ENCODE assay signal across 21 cellular contexts in genomic region chr1:110620686-110621085, GRCh38. TPM values are rescaled to one million over a fixed set of nuclear protein-coding genes. Genes with fewer than 3 reads are reported as not detected.
DNase-seq lines count a peak whose midpoint lies in the region; ATAC-seq and TF ChIP-seq lines count a peak whose summit lies in the region.
"Had no signal": no experiment of that assay in that cellular context is flagged by ENCODE, and none has a peak within 500 bp of the region (broad histone marks: within the 10 kb centered on the region; RNA-seq: fewer than 3 reads in every experiment).

No MANE protein-coding gene starts in this region.

- H3K9me3 Mint-ChIP-seq in activated CD4-positive, alpha-beta T cell treated with anti-CD3 and anti-CD28 coated beads, Interleukin-2, amount 10 ng/mL, durations not matched to agents 7 days and 5 days, result peaks cover 10% of the 10 kb centered on the region
- H3K9me3 Mint-ChIP-seq in stimulated activated effector memory CD8-positive, alpha-beta T cell treated with anti-CD3 and anti-CD28 coated beads, Interleukin-12 subunit alpha, Interleukin-12 subunit beta, amount 100 ng/mL, for 72 hours, result no peaks in the 10 kb centered on the region
- H3K9me3 Mint-ChIP-seq: H9, nephron had no signal

- no peaks in the 10 kb centered on the region for H3K27me3 Mint-ChIP-seq in activated CD4-positive, alpha-beta T cell treated with anti-CD3 and anti-CD28 coated beads, Interleukin-2, amount 10 ng/mL, durations not matched to agents 7 days and 5 days

- H3K4me1 Mint-ChIP-seq in activated CD4-positive, alpha-beta T cell treated with anti-CD3 and anti-CD28 coated beads, Interleukin-2, amount 10 ng/mL, durations not matched to agents 7 days and 5 days, result peaks cover 54% of the 10 kb centered on the region
- peaks cover 31% of the 10 kb centered on the region for H3K4me1 Mint-ChIP-seq in stimulated activated effector memory CD8-positive, alpha-beta T cell treated with anti-CD3 and anti-CD28 coated beads, Interleukin-12 subunit alpha, Interleukin-12 subunit beta, amount 100 ng/mL, for 72 hours

- peaks cover 32% of the 10 kb centered on the region for H3K36me3 Mint-ChIP-seq in activated CD4-positive, alpha-beta T cell treated with anti-CD3 and anti-CD28 coated beads, Interleukin-2, amount 10 ng/mL, durations not matched to agents 7 days and 5 days (ENCODE audit: low read depth)
- H3K36me3 Mint-ChIP-seq in stimulated activated effector memory CD8-positive, alpha-beta T cell treated with anti-CD3 and anti-CD28 coated beads, Interleukin-12 subunit alpha, Interleukin-12 subunit beta, amount 100 ng/mL, for 72 hours, result peaks cover 11% of the 10 kb centered on the region

- no peaks in the 10 kb centered on the region for H3K4me1 ChIP-seq in HEK293 (ENCODE audit: control insufficient read depth, insufficient read depth, low read length)
- H3K4me1 ChIP-seq: psoas muscle had no signal

- POLR2A ChIA-PET in activated CD4-positive, alpha-beta T cell treated with anti-CD3 and anti-CD28 coated beads, Interleukin-2, amount 10 ng/mL, durations not matched to agents 7 days and 5 days (lab: Charles Lee), result interaction anchor here (2.0 kb wide), 1 partner anchor 52 kb away, joined by 11 read pairs; no protein-coding TSS in a partner anchor
- POLR2A ChIA-PET in HEK293 (lab: Yijun Ruan, JAX), result no interaction called here

- no peak overlapping the region for H3K4me3 ChIP-seq in HEK293 (ENCODE audit: low read depth, low read length)
- H3K4me3 ChIP-seq: esophagus squamous epithelium, lung, psoas muscle had no signal

- intact Hi-C loops in left ventricle myocardium superior (cut with micrococcal nuclease), result no loop called here

- ATAC-seq in stimulated activated effector memory CD8-positive, alpha-beta T cell treated with anti-CD3 and anti-CD28 coated beads, Interleukin-12 subunit alpha, Interleukin-12 subunit beta, amount 100 ng/mL, for 72 hours, result no peak
- ATAC-seq in left ventricle myocardium superior (no peak), GM21529 (IDR thresholded peaks at IDR 0.05; ENCODE audit: unreplicated experiment) (no peak)
- ATAC-seq: psoas muscle, SK-N-SH treated with all-trans-retinoic acid at 6 μM for 48 hours had no signal

- CTCF ChIA-PET in activated CD4-positive, alpha-beta T cell treated with anti-CD3 and anti-CD28 coated beads, Interleukin-2, amount 10 ng/mL, durations not matched to agents 7 days and 5 days (lab: Charles Lee), result interaction anchor here (0.7 to 5.6 kb wide), 9 partner anchors 15 to 166 kb away, joined by 3 to 77 read pairs (median 9); partner anchors contain the start of gene KCNA3
- CTCF ChIA-PET in HEK293 (lab: Yijun Ruan, JAX), result interaction anchor here (0.6 to 8.5 kb wide), 12 partner anchors 8 to 459 kb away, joined by 3 to 159 read pairs (median 12); partner anchors contain the start of genes KCNA10 and KCNA2

- no peaks in the 10 kb centered on the region for H3K9me3 ChIP-seq in HEK293 (ENCODE audit: control insufficient read depth, insufficient read depth, low read depth, low read length)
- H3K9me3 ChIP-seq: esophagus squamous epithelium, psoas muscle, spleen had no signal

- no peak for TF ChIP-seq CTCF in HEK293 (tag by site-specific recombination; IDR thresholded peaks at IDR 0.05)

- no peaks in the 10 kb centered on the region for H3K36me3 ChIP-seq in HEK293 (ENCODE audit: control insufficient read depth in 2 of 2, insufficient read depth in 1 of 2, low read length in 2 of 2)
- H3K36me3 ChIP-seq: esophagus squamous epithelium, spleen had no signal

- H3K27ac Mint-ChIP-seq in activated CD4-positive, alpha-beta T cell treated with anti-CD3 and anti-CD28 coated beads, Interleukin-2, amount 10 ng/mL, durations not matched to agents 7 days and 5 days, result peak overlapping the region; percentile 97
- H3K27ac Mint-ChIP-seq in stimulated activated effector memory CD8-positive, alpha-beta T cell treated with anti-CD3 and anti-CD28 coated beads, Interleukin-12 subunit alpha, Interleukin-12 subunit beta, amount 100 ng/mL, for 72 hours, result peak overlapping the region; percentile 88
- H3K27ac Mint-ChIP-seq: H9, nephron had no signal

- no peak overlapping the region for H3K27ac ChIP-seq in HEK293 (ENCODE audit: extremely low read depth, low read depth, low read length)
- H3K27ac ChIP-seq in caudate nucleus (ENCODE audit: low read depth, low read length), result peak overlapping the region; percentile 71
- H3K27ac ChIP-seq: esophagus squamous epithelium, psoas muscle had no signal

- DNase-seq in activated CD4-positive, alpha-beta T cell treated with anti-CD3 and anti-CD28 coated beads, Interleukin-2, amount 10 ng/mL, durations not matched to agents 7 days and 5 days, result no peak
- DNase-seq in activated CD4-positive, alpha-beta T cell treated with anti-CD3 and anti-CD28 coated beads, Interleukin-2, amount 50 U/mL, for 1 hour, result no peak
- DNase-seq in caudate nucleus (lab: John Stamatoyannopoulos, UW), result peak in 5 of 61 donors; percentile 7 to 48 (median 34)
- no peak for DNase-seq in stimulated activated effector memory CD8-positive, alpha-beta T cell treated with anti-CD3 and anti-CD28 coated beads, Interleukin-12 subunit alpha, Interleukin-12 subunit beta, amount 100 ng/mL, for 72 hours (ENCODE audit: low spot score in 2 of 2)
- DNase-seq in left ventricle myocardium superior, result no peak
- no peak for DNase-seq in KG1 (lab: John Stamatoyannopoulos, UW)
- DNase-seq: esophagus squamous epithelium; glutamatergic neuron; H9; NCI-H2029; NCI-H524; psoas muscle; stimulated activated naive CD4-positive, alpha-beta T cell treated with Interleukin-2 at 50 U/mL for 16 hours had no signal

- H3K4me3 Mint-ChIP-seq in activated CD4-positive, alpha-beta T cell treated with anti-CD3 and anti-CD28 coated beads, Interleukin-2, amount 10 ng/mL, durations not matched to agents 7 days and 5 days, result peak overlapping the region; percentile 78
- peak overlapping the region; percentile 74 for H3K4me3 Mint-ChIP-seq in stimulated activated effector memory CD8-positive, alpha-beta T cell treated with anti-CD3 and anti-CD28 coated beads, Interleukin-12 subunit alpha, Interleukin-12 subunit beta, amount 100 ng/mL, for 72 hours
- H3K4me3 Mint-ChIP-seq: nephron had no signal

TF ChIP-seq in HEK293, 187 proteins besides CTCF, POLR2A, EP300 and RAD21:
- peak; percentile 35; the same call in 1 of the 2 replicates for TF ChIP-seq ZNF133 (tag by site-specific recombination; IDR thresholded peaks at IDR 0.05)
- no peak for TF ChIP-seq ZNF768 (tag by site-specific recombination; IDR thresholded peaks at IDR 0.05)
- TF ChIP-seq, protein P1, sequence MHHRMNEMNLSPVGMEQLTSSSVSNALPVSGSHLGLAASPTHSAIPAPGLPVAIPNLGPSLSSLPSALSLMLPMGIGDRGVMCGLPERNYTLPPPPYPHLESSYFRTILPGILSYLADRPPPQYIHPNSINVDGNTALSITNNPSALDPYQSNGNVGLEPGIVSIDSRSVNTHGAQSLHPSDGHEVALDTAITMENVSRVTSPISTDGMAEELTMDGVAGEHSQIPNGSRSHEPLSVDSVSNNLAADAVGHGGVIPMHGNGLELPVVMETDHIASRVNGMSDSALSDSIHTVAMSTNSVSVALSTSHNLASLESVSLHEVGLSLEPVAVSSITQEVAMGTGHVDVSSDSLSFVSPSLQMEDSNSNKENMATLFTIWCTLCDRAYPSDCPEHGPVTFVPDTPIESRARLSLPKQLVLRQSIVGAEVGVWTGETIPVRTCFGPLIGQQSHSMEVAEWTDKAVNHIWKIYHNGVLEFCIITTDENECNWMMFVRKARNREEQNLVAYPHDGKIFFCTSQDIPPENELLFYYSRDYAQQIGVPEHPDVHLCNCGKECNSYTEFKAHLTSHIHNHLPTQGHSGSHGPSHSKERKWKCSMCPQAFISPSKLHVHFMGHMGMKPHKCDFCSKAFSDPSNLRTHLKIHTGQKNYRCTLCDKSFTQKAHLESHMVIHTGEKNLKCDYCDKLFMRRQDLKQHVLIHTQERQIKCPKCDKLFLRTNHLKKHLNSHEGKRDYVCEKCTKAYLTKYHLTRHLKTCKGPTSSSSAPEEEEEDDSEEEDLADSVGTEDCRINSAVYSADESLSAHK (tag by site-specific recombination; IDR thresholded peaks at IDR 0.05), result no peak
- TF ChIP-seq ZNF610 (tag by site-specific recombination; IDR thresholded peaks at IDR 0.05; ENCODE audit: borderline replicate concordance), result no peak

RNA-seq across cellular contexts. Expression of gene KCNA2, which starts 14.5 kb away (rescaled TPM):
- total RNA-seq in activated CD4-positive, alpha-beta T cell treated with anti-CD3 and anti-CD28 coated beads, Interleukin-2, amount 10 ng/mL, durations not matched to agents 7 days and 5 days, result 1 to 10 TPM; 3.5 to 3.9 TPM
- total RNA-seq in left ventricle myocardium superior, result 0.64 TPM
- total RNA-seq: Calu3, M059J had no signal

RNA-seq across cellular contexts. Expression of gene KCNA3, which starts 54.1 kb away (rescaled TPM):
- total RNA-seq in activated CD4-positive, alpha-beta T cell treated with anti-CD3 and anti-CD28 coated beads, Interleukin-2, amount 10 ng/mL, durations not matched to agents 7 days and 5 days, result 10 to 100 TPM; 67.0 to 73.3 TPM
- total RNA-seq in left ventricle myocardium superior, result 0.47 TPM
- total RNA-seq: Calu3, M059J had no signal

Comparison
In these comparisons a context has a peak if more than half of its experiments do, and no peak if none do; other contexts are left out.
1. RNA of gene KCNA3, which starts 54.1 kb away (total RNA-seq): 67.0 to 73.3 TPM in activated CD4-positive, alpha-beta T cell treated with anti-CD3 and anti-CD28 coated beads, Interleukin-2, amount 10 ng/mL, durations not matched to agents 7 days and 5 days; 0.47 TPM in left ventricle myocardium superior (single experiment); every median in the first group is over 10 times any median in the second.